18 cellular contexts compared by ENCODE assay signal in genomic region chr3:138397983-138398382, GRCh38. TPM values are rescaled to one million over a fixed set of nuclear protein-coding genes. Genes with fewer than 3 reads are reported as not detected.
A peak's percentile ranks its signal among the peaks of the same experiment; 100 is the strongest.
DNase-seq lines count a peak whose midpoint lies in the region; ATAC-seq and TF ChIP-seq lines count a peak whose summit lies in the region.
"Had no signal": no experiment of that assay in that cellular context is flagged by ENCODE, and none has a peak within 500 bp of the region (broad histone marks: within the 10 kb centered on the region; RNA-seq: fewer than 3 reads in every experiment).

No MANE protein-coding gene starts in this region.

- no peaks in the 10 kb centered on the region for H4K20me1 ChIP-seq in HCT116 (ENCODE audit: insufficient read depth)

- no TSS peak for BruUV-seq in HCT116 (replicated peaks; lab: Mats Ljungman, UMichigan)

- no peaks in the 10 kb centered on the region for H3K9me3 ChIP-seq in HCT116 (ENCODE audit: control insufficient read depth in 1 of 2, insufficient read depth in 1 of 2, low read depth in 1 of 2, low read length in 2 of 2)
- H3K9me3 ChIP-seq in uterus = no peaks in the 10 kb centered on the region

- intact Hi-C loops in HCT116 (cut with micrococcal nuclease) = loop anchor here (1.0 kb wide), 2 partner anchors 66 to 217 kb away; no protein-coding TSS in a partner anchor
- intact Hi-C loops in uterus (cut with DNase I; ENCODE audit: low total_unique reads) = no loop called here

- in situ Hi-C loops in astrocyte of the cerebellum (cut with HindIII; ENCODE audit: low sequenced_read_pairs) = no loop called here

- no peak overlapping the region for H3K4me3 ChIP-seq in AG04449 (ENCODE audit: low read depth, low read length)
- no peak overlapping the region for H3K4me3 ChIP-seq in HCT116 (replicated peaks in 1 of 2; ENCODE audit: low read depth in 1 of 2, low read length in 2 of 2)
- H3K4me3 ChIP-seq in astrocyte of the cerebellum (ENCODE audit: low read depth, low read length) = no peak overlapping the region
- no peak overlapping the region for H3K4me3 ChIP-seq in uterus
- H3K4me3 ChIP-seq: GM23248 had no signal

- no peaks in the 10 kb centered on the region for H3K79me2 ChIP-seq in HCT116 (ENCODE audit: insufficient read depth, low read length)

- peak; percentile 11 for TF ChIP-seq CTCF in AG04449 (IDR thresholded peaks at IDR 0.05; ENCODE audit: insufficient read depth, low read length, missing control alignments)
- TF ChIP-seq CTCF in HCT116 (IDR thresholded peaks at IDR 0.05 in 2 of 3, conservative IDR thresholded peaks at IDR 0.05 in 1 of 3; ENCODE audit: borderline replicate concordance in 1 of 3, insufficient read depth in 1 of 3, low read depth in 2 of 3, low read length in 2 of 3) = peak; percentile 21 to 46 (median 34); a peak in 4 of 6 replicates
- peak; percentile 7 for TF ChIP-seq CTCF in astrocyte of the cerebellum (IDR thresholded peaks at IDR 0.05; ENCODE audit: low read depth, low read length, missing control alignments)
- TF ChIP-seq CTCF in uterus (IDR thresholded peaks at IDR 0.05) = no peak

- H3K36me3 ChIP-seq in HCT116 (ENCODE audit: control insufficient read depth in 1 of 2, insufficient read depth in 2 of 2, low read length in 2 of 2) (no peaks in the 10 kb centered on the region), uterus (no peaks in the 10 kb centered on the region)

- CTCF ChIA-PET in AG04449 (lab: Yijun Ruan, JAX) = interaction anchor here (0.6 to 6.4 kb wide), 3 partner anchors 10 to 20 kb away, joined by 3 to 66 read pairs (median 3); no protein-coding TSS in a partner anchor
- CTCF ChIA-PET in HCT116 (lab: Charles Lee) = no interaction called here

- no peak overlapping the region for H3K4me2 ChIP-seq in HCT116 (ENCODE audit: low read length)
- H3K4me2 ChIP-seq: KMS-11 had no signal

- no peaks in the 10 kb centered on the region for H3K9me2 ChIP-seq in HCT116 (ENCODE audit: insufficient read depth)

- ATAC-seq in HCT116 = peak; percentile 62; the same call in 1 of the 2 replicates
- no peak for ATAC-seq in GM21737 (IDR thresholded peaks at IDR 0.05; ENCODE audit: unreplicated experiment)
- ATAC-seq: stimulated activated memory B cell treated with anti-CD40 and anti-IgM and Interleukin-4, amounts not matched to agents 10 μg/mL and 1 μg/mL and 100 μg/mL, for 72 hours had no signal

- TF ChIP-seq RAD21 in HCT116 (IDR thresholded peaks at IDR 0.05; ENCODE audit: low read depth) = peak; percentile 53

- H3K9ac ChIP-seq in HCT116 (ENCODE audit: low read length) = no peak overlapping the region
- H3K9ac ChIP-seq: GM23248, KMS-11 had no signal

- no peak overlapping the region for H2AFZ ChIP-seq in HCT116 (ENCODE audit: low read depth, low read length, poor library complexity, severe bottlenecking)
- H2AFZ ChIP-seq: GM23248 had no signal

- DNase-seq in AG04449 (ENCODE audit: low read depth, low spot score) = no peak
- no peak for DNase-seq in HCT116 (ENCODE audit: low read depth, low spot score)
- no peak for DNase-seq in astrocyte of the cerebellum (ENCODE audit: low read depth)
- DNase-seq in globus pallidus (ENCODE audit: low spot score) = peak; percentile 47
- DNase-seq in uterus = no peak
- DNase-seq in NCI-H69 (lab: John Stamatoyannopoulos, UW) = no peak
- no peak for DNase-seq in NCI-H1694 treated with DMSO at 0.1 percent for 48 hours (lab: John Stamatoyannopoulos, UW)
- DNase-seq: activated CD4-positive, alpha-beta memory T cell treated with anti-CD3 and anti-CD28 coated beads, Interleukin-2, amount 10 ng/mL, durations not matched to agents 7 days and 5 days; activated gamma-delta T cell; EL; GM23248; NCI-H1930; NCI-H82; stimulated activated CD4-positive, alpha-beta T cell treated with anti-CD3 and anti-CD28 coated beads, Interleukin-4, amount 100 ng/mL, for 4 hours had no signal

- RAD21 ChIA-PET in HCT116 (lab: Charles Lee; ENCODE audit: low non-redundant PET in 1 of 2, low total read pairs in 2 of 2, uncharacterized antibody in 2 of 2, unreplicated experiment in 2 of 2) = no interaction called here

- H3K27ac ChIP-seq in HCT116 (ENCODE audit: low read depth, low read length) (no peak overlapping the region), uterus (no peak overlapping the region)
- H3K27ac ChIP-seq: GM23248, KMS-11 had no signal

- TF ChIP-seq POLR2A in HCT116 (IDR thresholded peaks at IDR 0.05; ENCODE audit: borderline replicate concordance, extremely low read depth, insufficient read depth, insufficient read length) (no peak), uterus (IDR thresholded peaks at IDR 0.05) (no peak)

- POLR2A ChIA-PET in AG04449 (lab: Yijun Ruan, JAX) (no interaction called here), HCT116 (lab: Charles Lee) (no interaction called here)

- H3K4me1 ChIP-seq in HCT116 (ENCODE audit: control insufficient read depth in 1 of 2, insufficient read depth in 2 of 2, low read length in 2 of 2) (no peaks in the 10 kb centered on the region), uterus (no peaks in the 10 kb centered on the region)

- no peaks in the 10 kb centered on the region for H3K27me3 ChIP-seq in HCT116 (ENCODE audit: insufficient read depth, low read length)
- H3K27me3 ChIP-seq in uterus = no peaks in the 10 kb centered on the region

TF ChIP-seq in HCT116, 20 proteins besides CTCF, POLR2A, EP300 and RAD21:
- no peak for TF ChIP-seq ZBTB33 (IDR thresholded peaks at IDR 0.05; ENCODE audit: extremely low read depth, insufficient replicate concordance, low read length)
- TF ChIP-seq MAX (IDR thresholded peaks at IDR 0.05) = no peak
- no peak for TF ChIP-seq REST (IDR thresholded peaks at IDR 0.05; ENCODE audit: low read depth)
- no peak for TF ChIP-seq YY1 (IDR thresholded peaks at IDR 0.05; ENCODE audit: extremely low read depth, insufficient replicate concordance, low read depth, low read length)
- no peak for TF ChIP-seq TCF7L2 (IDR thresholded peaks at IDR 0.05; ENCODE audit: borderline replicate concordance, extremely low read depth, insufficient read depth, insufficient read length)
- TF ChIP-seq JUND (IDR thresholded peaks at IDR 0.05) = no peak
- no peak for TF ChIP-seq ELF1 (IDR thresholded peaks at IDR 0.05; ENCODE audit: borderline replicate concordance, low read depth)
TF ChIP-seq in HCT116: peak in this region for 0.

RNA-seq across cellular contexts. Expression of gene ESYT3, which starts 36.4 kb away (rescaled TPM):
- total RNA-seq in HCT116 (2021; ENCODE audit: unreplicated experiment) = 0.05 TPM
- polyA plus RNA-seq in HCT116 (2012) = 0.12 and 0.26 TPM in 2 replicates
- total RNA-seq in uterus = 10 to 100 TPM in 1 of 4 donors, 1 to 10 TPM in 3; 1.4 to 30.8 (median 4.9) TPM
- total RNA-seq: natural killer cell treated with Interleukin-12 subunit alpha and Interleukin-12 subunit beta and Interleukin-15 and Interleukin-18, amount 100 ng/mL, for 72 hours had no signal

RNA-seq across cellular contexts. Expression of gene MRAS, which starts 49.6 kb away (rescaled TPM):
- total RNA-seq in HCT116 (2021; ENCODE audit: unreplicated experiment) (13.5 TPM), uterus (10 to 100 TPM; 13.8 to 83.0 (median 46.8) TPM)
- 8.7 and 11.3 TPM in 2 replicates for polyA plus RNA-seq in HCT116 (2012)
- total RNA-seq: activated CD4-positive, alpha-beta memory T cell treated with anti-CD3 and anti-CD28 coated beads, Interleukin-2, amount 10 ng/mL, durations not matched to agents 7 days and 5 days had no signal

Comparison
In these comparisons a context has a peak if more than half of its experiments do, and no peak if none do; other contexts are left out.
1. CTCF ChIP-seq: peak in AG04449 (single experiment), HCT116 (3 of 3) and astrocyte of the cerebellum (single experiment); none in uterus (0 of 4).